In the genomic region with DNA sequence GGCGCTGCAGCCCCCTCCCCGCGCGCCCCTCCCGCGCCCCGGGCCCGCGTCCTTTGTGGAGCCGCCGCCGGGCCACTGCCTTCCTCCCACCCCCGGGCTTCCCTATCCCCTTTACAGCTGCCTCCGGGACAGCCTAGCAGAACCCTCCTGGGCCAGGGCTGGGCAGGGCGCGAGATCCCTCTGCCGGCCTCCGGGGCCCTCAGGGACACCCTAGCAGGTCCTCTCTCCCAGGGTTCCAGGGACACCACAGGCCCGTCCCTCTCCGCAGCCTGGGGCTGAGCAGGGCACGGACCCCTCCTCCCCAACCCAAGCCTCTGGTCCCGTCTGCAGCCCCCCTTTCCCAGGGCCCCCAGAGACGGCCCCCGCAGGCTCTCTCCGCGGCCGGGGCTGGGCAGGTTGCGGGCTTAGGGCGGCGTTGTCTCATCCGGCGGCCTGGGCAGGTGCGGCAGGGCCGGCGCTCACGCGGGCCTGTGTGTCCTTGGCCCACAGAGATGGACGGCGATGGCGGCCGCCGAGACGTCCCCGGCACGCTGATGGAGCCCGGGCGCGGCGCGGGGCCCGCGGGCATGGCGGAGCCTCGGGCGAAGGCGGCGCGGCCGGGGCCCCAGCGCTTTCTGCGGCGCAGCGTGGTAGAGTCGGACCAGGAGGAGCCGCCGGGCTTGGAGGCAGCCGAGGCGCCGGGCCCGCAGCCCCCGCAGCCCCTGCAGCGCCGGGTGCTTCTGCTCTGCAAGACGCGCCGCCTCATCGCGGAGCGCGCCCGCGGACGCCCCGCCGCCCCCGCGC, we compare ENCODE assay signal across 9 cellular contexts. TPM values are rescaled to one million over a fixed set of nuclear protein-coding genes. Genes with fewer than 3 reads are reported as not detected.
A peak's percentile ranks its signal among the peaks of the same experiment; 100 is the strongest.
DNase-seq lines count a peak whose midpoint lies in the region; ATAC-seq and TF ChIP-seq lines count a peak whose summit lies in the region.
"Had no signal": no experiment of that assay in that cellular context is flagged by ENCODE, and none has a peak within 500 bp of the region (broad histone marks: within the 10 kb centered on the region; RNA-seq: fewer than 3 reads in every experiment).

No MANE protein-coding gene starts in this region.

- H3K27ac Mint-ChIP-seq in T-helper 2 cell treated with Interferon-gamma antibody and Interleukin-4, amounts not matched to agents 5 μg/mL and 100 μg/mL, for 36 hours, result no peak overlapping the region

- no peak for ATAC-seq in HG02938 (IDR thresholded peaks at IDR 0.05; ENCODE audit: unreplicated experiment)

- no peak for DNase-seq in T-helper 2 cell treated with Interferon-gamma antibody and Interleukin-4, amounts not matched to agents 5 μg/mL and 100 μg/mL, for 36 hours (ENCODE audit: low spot score)
- no peak for DNase-seq in T-helper 2 cell
- peak; percentile 38 to 52 for DNase-seq in activated T-cell treated with anti-CD3 and anti-CD28 coated beads, Interleukin-2, amount 50 U/mL, for 48 hours
- DNase-seq in iPS-NIHi11 (ENCODE audit: low spot score), result peak; percentile 73
- no peak for DNase-seq in stomach
- DNase-seq in globus pallidus (ENCODE audit: low spot score), result no peak
- DNase-seq in stimulated activated CD4-positive, alpha-beta T cell treated with anti-CD3 and anti-CD28 coated beads, Interleukin-12 subunit alpha, Interleukin-12 subunit beta, amount 100 ng/mL, for 4 hours, result no peak

- peaks cover 0 to 42% (median 9%) of the 10 kb centered on the region in 3 donors for H3K27me3 ChIP-seq in stomach

- H3K9me3 Mint-ChIP-seq in T-helper 2 cell treated with Interferon-gamma antibody and Interleukin-4, amounts not matched to agents 5 μg/mL and 100 μg/mL, for 36 hours, result no peaks in the 10 kb centered on the region

- H3K27me3 Mint-ChIP-seq in T-helper 2 cell treated with Interferon-gamma antibody and Interleukin-4, amounts not matched to agents 5 μg/mL and 100 μg/mL, for 36 hours (ENCODE audit: low read depth), result peaks cover 54% of the 10 kb centered on the region

- H3K27ac ChIP-seq in stomach, result peak overlapping the region; percentile 25 to 82 (median 61)

- peaks cover 42 to 78% (median 66%) of the 10 kb centered on the region in 4 donors for H3K4me1 ChIP-seq in stomach

- WGBS in stomach, 5 donors, result 0 to 15% (median 3%) methylated on average over 6 to 76 of the region's 87 CpGs

- H3K4me1 Mint-ChIP-seq in T-helper 2 cell treated with Interferon-gamma antibody and Interleukin-4, amounts not matched to agents 5 μg/mL and 100 μg/mL, for 36 hours (ENCODE audit: low read depth), result peaks cover 2% of the 10 kb centered on the region

- no peaks in the 10 kb centered on the region for H3K36me3 ChIP-seq in stomach

- TF ChIP-seq POLR2A in stomach (IDR thresholded peaks at IDR 0.05), result no peak

- intact Hi-C loops in stomach (cut with DNase I; ENCODE audit: low total_unique reads), result no loop called here

- H3K4me3 ChIP-seq in stomach, result peak overlapping the region; percentile 63 to 71 (median 68)

- TF ChIP-seq CTCF in stomach (IDR thresholded peaks at IDR 0.05), result no peak

- H3K9me3 ChIP-seq in stomach, result no peaks in the 10 kb centered on the region

- H3K4me3 Mint-ChIP-seq in T-helper 2 cell treated with Interferon-gamma antibody and Interleukin-4, amounts not matched to agents 5 μg/mL and 100 μg/mL, for 36 hours, result peak overlapping the region; percentile 64

- no peaks in the 10 kb centered on the region for H3K36me3 Mint-ChIP-seq in T-helper 2 cell treated with Interferon-gamma antibody and Interleukin-4, amounts not matched to agents 5 μg/mL and 100 μg/mL, for 36 hours (ENCODE audit: low read depth)

- no peak for TF ChIP-seq EP300 in stomach (IDR thresholded peaks at IDR 0.05)

RNA-seq across cellular contexts. Expression of a gene that starts 0.7 kb away (rescaled TPM):
- total RNA-seq in stomach, result 100 to 1,000 TPM in 2 of 5 donors, 10 to 100 TPM in 2, 1 to 10 TPM in 1; 1.2 to 700 (median 33.5) TPM
- polyA plus RNA-seq in stomach, result 10 to 100 TPM in 1 of 3 donors, 1 to 10 TPM in 2; 2.9 to 13.8 (median 8.8) TPM
- total RNA-seq: lung microvascular endothelial cell had no signal

RNA-seq across cellular contexts. Expression of a gene that starts 50.6 kb away (rescaled TPM):
- total RNA-seq in stomach, result 100 to 1,000 TPM in 2 of 5 donors, 10 to 100 TPM in 2, 1 to 10 TPM in 1; 9.3 to 153 (median 30.0) TPM
- 10 to 100 TPM; 34.2 to 63.3 (median 35.0) TPM for polyA plus RNA-seq in stomach

Comparison
In these comparisons a context has a peak if more than half of its experiments do, and no peak if none do; other contexts are left out.
1. DNase-seq: peak in activated T-cell treated with anti-CD3 and anti-CD28 coated beads, Interleukin-2, amount 50 U/mL, for 48 hours (2 of 2) and iPS-NIHi11 (single experiment); none in T-helper 2 cell treated with Interferon-gamma antibody and Interleukin-4, amounts not matched to agents 5 μg/mL and 100 μg/mL, for 36 hours (single experiment), T-helper 2 cell (0 of 5), stomach (single experiment), globus pallidus (single experiment) and stimulated activated CD4-positive, alpha-beta T cell treated with anti-CD3 and anti-CD28 coated beads, Interleukin-12 subunit alpha, Interleukin-12 subunit beta, amount 100 ng/mL, for 4 hours (single experiment).